Comparison of ENCODE assay signal across 17 cellular contexts in the genomic region with DNA sequence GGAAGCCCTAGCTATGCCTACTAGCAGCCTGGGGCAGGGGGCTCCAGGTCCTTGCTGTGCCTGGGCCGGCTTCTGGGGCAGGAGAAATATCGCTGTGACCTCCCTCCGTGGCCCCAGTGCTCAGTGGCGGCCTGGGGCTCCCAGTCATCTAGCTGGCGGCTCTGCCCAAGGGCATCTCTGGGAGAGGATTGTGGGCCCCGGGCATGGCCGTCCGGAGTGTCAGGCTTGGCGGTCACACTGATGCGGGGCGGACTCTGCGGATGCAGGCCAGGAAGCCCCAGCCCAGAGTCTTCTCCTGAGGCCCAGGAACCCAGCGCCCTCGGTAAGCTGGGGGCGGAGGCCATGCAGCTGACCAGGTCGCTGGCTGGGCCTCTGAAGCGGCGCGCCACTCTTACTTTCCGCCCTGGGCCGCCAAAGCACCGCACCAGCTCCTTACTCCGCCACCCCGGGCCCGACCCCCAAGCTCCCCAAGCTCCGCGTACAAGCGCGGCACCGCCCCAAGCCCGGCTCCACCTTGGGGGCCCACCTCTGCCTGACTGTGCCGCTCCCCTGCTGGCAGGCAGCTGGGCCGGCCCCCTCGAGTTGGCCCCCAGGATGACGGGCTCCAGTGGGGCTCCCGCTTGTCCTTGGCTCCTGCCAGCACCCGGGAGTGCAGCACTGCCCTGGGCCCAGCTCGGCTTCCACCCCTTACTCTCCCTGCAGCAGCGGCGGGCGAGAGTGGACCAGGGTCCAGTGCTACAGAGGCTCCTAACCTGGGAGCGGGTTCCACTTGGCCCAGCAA.
DNase-seq lines count a peak whose midpoint lies in the region; ATAC-seq lines count a peak whose summit lies in the region.
"Had no signal": no experiment of that assay in that cellular context is flagged by ENCODE, and none has a peak within 500 bp of the region (broad histone marks: within the 10 kb centered on the region; RNA-seq: fewer than 3 reads in every experiment).

No MANE protein-coding gene starts in this region.

- CTCF ChIA-PET in naive thymus-derived CD4-positive, alpha-beta T cell (lab: Charles Lee), result no interaction called here

- POLR2A ChIA-PET in naive thymus-derived CD4-positive, alpha-beta T cell (lab: Charles Lee), result no interaction called here

- H3K36me3 Mint-ChIP-seq in naive thymus-derived CD4-positive, alpha-beta T cell, result no peaks in the 10 kb centered on the region
- no peaks in the 10 kb centered on the region for H3K36me3 Mint-ChIP-seq in stimulated activated memory B cell treated with anti-CD40 and anti-IgM and Interleukin-4, amounts not matched to agents 10 μg/mL and 1 μg/mL and 100 μg/mL, for 72 hours
- H3K36me3 Mint-ChIP-seq in stimulated activated effector memory CD8-positive, alpha-beta T cell treated with anti-CD3 and anti-CD28 coated beads, Interleukin-12 subunit alpha, Interleukin-12 subunit beta, amount 100 ng/mL, for 72 hours, result no peaks in the 10 kb centered on the region
- H3K36me3 Mint-ChIP-seq: CD4-positive, CD25-positive, alpha-beta regulatory T cell had no signal

- H3K9me3 ChIP-seq in naive thymus-derived CD4-positive, alpha-beta T cell (ENCODE audit: control insufficient read depth in 2 of 3, low read length in 3 of 3), result no peaks in the 10 kb centered on the region

- H3K9me3 Mint-ChIP-seq in stimulated activated naive CD8-positive, alpha-beta T cell treated with anti-CD3 and anti-CD28 coated beads, Interleukin-15, amount 100 ng/mL, for 72 hours, result no peaks in the 10 kb centered on the region
- peaks cover 0 to 10% (median 0%) of the 10 kb centered on the region in 11 donors for H3K9me3 Mint-ChIP-seq in naive thymus-derived CD4-positive, alpha-beta T cell
- H3K9me3 Mint-ChIP-seq in stimulated activated memory B cell treated with anti-CD40 and anti-IgM and Interleukin-4, amounts not matched to agents 10 μg/mL and 1 μg/mL and 100 μg/mL, for 72 hours, result peaks cover 3% of the 10 kb centered on the region
- H3K9me3 Mint-ChIP-seq in stimulated activated effector memory CD8-positive, alpha-beta T cell treated with anti-CD3 and anti-CD28 coated beads, Interleukin-12 subunit alpha, Interleukin-12 subunit beta, amount 100 ng/mL, for 72 hours, result peaks cover 7% of the 10 kb centered on the region

- no peak overlapping the region for H3K4me3 Mint-ChIP-seq in stimulated activated naive CD8-positive, alpha-beta T cell treated with anti-CD3 and anti-CD28 coated beads, Interleukin-15, amount 100 ng/mL, for 72 hours
- H3K4me3 Mint-ChIP-seq in naive thymus-derived CD4-positive, alpha-beta T cell, result no peak overlapping the region
- no peak overlapping the region for H3K4me3 Mint-ChIP-seq in stimulated activated memory B cell treated with anti-CD40 and anti-IgM and Interleukin-4, amounts not matched to agents 10 μg/mL and 1 μg/mL and 100 μg/mL, for 72 hours
- H3K4me3 Mint-ChIP-seq in stimulated activated effector memory CD8-positive, alpha-beta T cell treated with anti-CD3 and anti-CD28 coated beads, Interleukin-12 subunit alpha, Interleukin-12 subunit beta, amount 100 ng/mL, for 72 hours, result no peak overlapping the region
- H3K4me3 Mint-ChIP-seq: CD4-positive, CD25-positive, alpha-beta regulatory T cell; H9 had no signal

- no peak overlapping the region for H3K27ac ChIP-seq in naive thymus-derived CD4-positive, alpha-beta T cell (ENCODE audit: low read depth, low read length)
- H3K27ac ChIP-seq: BLaER1, PC-9 had no signal

- H3K4me3 ChIP-seq in naive thymus-derived CD4-positive, alpha-beta T cell (ENCODE audit: low read length), result no peak overlapping the region
- H3K4me3 ChIP-seq: BLaER1, PC-9 had no signal

- no peaks in the 10 kb centered on the region for H3K4me1 ChIP-seq in naive thymus-derived CD4-positive, alpha-beta T cell (ENCODE audit: control insufficient read depth in 2 of 2, insufficient read depth in 2 of 2, low read length in 2 of 2)
- H3K4me1 ChIP-seq: BLaER1 had no signal

- H3K4me1 Mint-ChIP-seq in stimulated activated naive CD8-positive, alpha-beta T cell treated with anti-CD3 and anti-CD28 coated beads, Interleukin-15, amount 100 ng/mL, for 72 hours, result no peaks in the 10 kb centered on the region
- no peaks in the 10 kb centered on the region for H3K4me1 Mint-ChIP-seq in naive thymus-derived CD4-positive, alpha-beta T cell
- no peaks in the 10 kb centered on the region for H3K4me1 Mint-ChIP-seq in stimulated activated memory B cell treated with anti-CD40 and anti-IgM and Interleukin-4, amounts not matched to agents 10 μg/mL and 1 μg/mL and 100 μg/mL, for 72 hours
- no peaks in the 10 kb centered on the region for H3K4me1 Mint-ChIP-seq in stimulated activated effector memory CD8-positive, alpha-beta T cell treated with anti-CD3 and anti-CD28 coated beads, Interleukin-12 subunit alpha, Interleukin-12 subunit beta, amount 100 ng/mL, for 72 hours
- H3K4me1 Mint-ChIP-seq: CD4-positive, CD25-positive, alpha-beta regulatory T cell; H9 had no signal

- no peaks in the 10 kb centered on the region for H3K36me3 ChIP-seq in naive thymus-derived CD4-positive, alpha-beta T cell (ENCODE audit: control insufficient read depth in 2 of 3, insufficient read depth in 3 of 3, low read length in 3 of 3)
- H3K36me3 ChIP-seq: BLaER1 had no signal

- no peaks in the 10 kb centered on the region for H3K27me3 ChIP-seq in naive thymus-derived CD4-positive, alpha-beta T cell (ENCODE audit: control insufficient read depth in 2 of 2, insufficient read depth in 2 of 2, low read length in 2 of 2)
- H3K27me3 ChIP-seq: BLaER1 had no signal

- no peak for DNase-seq in stimulated activated naive CD8-positive, alpha-beta T cell treated with anti-CD3 and anti-CD28 coated beads, Interleukin-15, Interleukin-2, amounts not matched to agents 100 U/mL and 50 U/mL, for 24 hours
- no peak for DNase-seq in stimulated activated naive CD8-positive, alpha-beta T cell treated with anti-CD3 and anti-CD28 coated beads, Interleukin-15, amount 100 ng/mL, for 72 hours
- DNase-seq in naive thymus-derived CD4-positive, alpha-beta T cell, result no peak
- no peak for DNase-seq in stimulated activated effector memory CD8-positive, alpha-beta T cell treated with anti-CD3 and anti-CD28 coated beads, Interleukin-12 subunit alpha, Interleukin-12 subunit beta, amount 100 ng/mL, for 72 hours (ENCODE audit: low spot score in 2 of 2)
- DNase-seq in SIG-M5 treated with dmso at 0.1 percent for 504 hours (lab: John Stamatoyannopoulos, UW; ENCODE audit: unreplicated experiment), result no peak
- no peak for DNase-seq in DMS53 (lab: John Stamatoyannopoulos, UW)
- DNase-seq: CD4-positive, CD25-positive, alpha-beta regulatory T cell; DMS153; H9; KBM-7; NCI-H2029; NCI-H446 treated with DMSO at 0.1 percent for 48 hours; NCI-H526 treated with DMSO at 0.1 percent for 48 hours; PC-9; SHP77 had no signal

- H3K27ac Mint-ChIP-seq in stimulated activated naive CD8-positive, alpha-beta T cell treated with anti-CD3 and anti-CD28 coated beads, Interleukin-15, amount 100 ng/mL, for 72 hours, result no peak overlapping the region
- H3K27ac Mint-ChIP-seq in naive thymus-derived CD4-positive, alpha-beta T cell, result no peak overlapping the region
- H3K27ac Mint-ChIP-seq in stimulated activated memory B cell treated with anti-CD40 and anti-IgM and Interleukin-4, amounts not matched to agents 10 μg/mL and 1 μg/mL and 100 μg/mL, for 72 hours, result no peak overlapping the region
- H3K27ac Mint-ChIP-seq in stimulated activated effector memory CD8-positive, alpha-beta T cell treated with anti-CD3 and anti-CD28 coated beads, Interleukin-12 subunit alpha, Interleukin-12 subunit beta, amount 100 ng/mL, for 72 hours, result no peak overlapping the region
- H3K27ac Mint-ChIP-seq: CD4-positive, CD25-positive, alpha-beta regulatory T cell; H9 had no signal

- H3K27me3 Mint-ChIP-seq in stimulated activated naive CD8-positive, alpha-beta T cell treated with anti-CD3 and anti-CD28 coated beads, Interleukin-15, amount 100 ng/mL, for 72 hours, result no peaks in the 10 kb centered on the region
- H3K27me3 Mint-ChIP-seq in naive thymus-derived CD4-positive, alpha-beta T cell, result no peaks in the 10 kb centered on the region
- no peaks in the 10 kb centered on the region for H3K27me3 Mint-ChIP-seq in stimulated activated memory B cell treated with anti-CD40 and anti-IgM and Interleukin-4, amounts not matched to agents 10 μg/mL and 1 μg/mL and 100 μg/mL, for 72 hours
- H3K27me3 Mint-ChIP-seq: CD4-positive, CD25-positive, alpha-beta regulatory T cell had no signal

- intact Hi-C loops in naive thymus-derived CD4-positive, alpha-beta T cell (cut with micrococcal nuclease), result no loop called here

- peak; percentile 19 for ATAC-seq in stimulated activated naive CD8-positive, alpha-beta T cell treated with anti-CD3 and anti-CD28 coated beads, Interleukin-15, Interleukin-2, amounts not matched to agents 100 U/mL and 50 U/mL, for 24 hours
- ATAC-seq in stimulated activated naive CD8-positive, alpha-beta T cell treated with anti-CD3 and anti-CD28 coated beads, Interleukin-15, amount 100 ng/mL, for 72 hours, result no peak
- peak; percentile 4 for ATAC-seq in naive thymus-derived CD4-positive, alpha-beta T cell
- peak; percentile 17 for ATAC-seq in stimulated activated memory B cell treated with anti-CD40 and anti-IgM and Interleukin-4, amounts not matched to agents 10 μg/mL and 1 μg/mL and 100 μg/mL, for 72 hours
- ATAC-seq in stimulated activated effector memory CD8-positive, alpha-beta T cell treated with anti-CD3 and anti-CD28 coated beads, Interleukin-12 subunit alpha, Interleukin-12 subunit beta, amount 100 ng/mL, for 72 hours, result no peak

Comparison
In these comparisons a context has a peak if more than half of its experiments do, and no peak if none do; other contexts are left out.
1. ATAC-seq: peak in stimulated activated naive CD8-positive, alpha-beta T cell treated with anti-CD3 and anti-CD28 coated beads, Interleukin-15, Interleukin-2, amounts not matched to agents 100 U/mL and 50 U/mL, for 24 hours (single experiment), naive thymus-derived CD4-positive, alpha-beta T cell (single experiment) and stimulated activated memory B cell treated with anti-CD40 and anti-IgM and Interleukin-4, amounts not matched to agents 10 μg/mL and 1 μg/mL and 100 μg/mL, for 72 hours (single experiment); none in stimulated activated naive CD8-positive, alpha-beta T cell treated with anti-CD3 and anti-CD28 coated beads, Interleukin-15, amount 100 ng/mL, for 72 hours (single experiment) and stimulated activated effector memory CD8-positive, alpha-beta T cell treated with anti-CD3 and anti-CD28 coated beads, Interleukin-12 subunit alpha, Interleukin-12 subunit beta, amount 100 ng/mL, for 72 hours (single experiment).